1 cellular context compared by ENCODE assay signal in genomic region chrX:6667048-6667768, GRCh38.
TF ChIP-seq lines count a peak whose summit lies in the region.

No MANE protein-coding gene starts in this region.

TF ChIP-seq in H1, 55 proteins besides CTCF, POLR2A, EP300 and RAD21 (continued from another document):
- TF ChIP-seq, protein P1, sequence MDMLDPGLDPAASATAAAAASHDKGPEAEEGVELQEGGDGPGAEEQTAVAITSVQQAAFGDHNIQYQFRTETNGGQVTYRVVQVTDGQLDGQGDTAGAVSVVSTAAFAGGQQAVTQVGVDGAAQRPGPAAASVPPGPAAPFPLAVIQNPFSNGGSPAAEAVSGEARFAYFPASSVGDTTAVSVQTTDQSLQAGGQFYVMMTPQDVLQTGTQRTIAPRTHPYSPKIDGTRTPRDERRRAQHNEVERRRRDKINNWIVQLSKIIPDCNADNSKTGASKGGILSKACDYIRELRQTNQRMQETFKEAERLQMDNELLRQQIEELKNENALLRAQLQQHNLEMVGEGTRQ (IDR thresholded peaks at IDR 0.05; ENCODE audit: low read length) = no peak
- TF ChIP-seq GTF2F1 (IDR thresholded peaks at IDR 0.05; ENCODE audit: borderline replicate concordance, low read depth, low read length) (no peak), ATF3 (IDR thresholded peaks at IDR 0.05; ENCODE audit: insufficient read depth, low read depth, low read length) (no peak), FOSL1 (IDR thresholded peaks at IDR 0.05; ENCODE audit: insufficient read depth, low read depth, low read length) (no peak), JUN (IDR thresholded peaks at IDR 0.05; ENCODE audit: low read depth, low read length) (no peak), RFX5 (IDR thresholded peaks at IDR 0.05; ENCODE audit: borderline replicate concordance, low read depth, low read length) (no peak)
